1 cellular context compared by ENCODE assay signal in genomic region chr3:9778102-9778501, GRCh38.
TF ChIP-seq lines count a peak whose summit lies in the region.

No MANE protein-coding gene starts in this region.

TF ChIP-seq in HCT116, 20 proteins besides CTCF, POLR2A, EP300 and RAD21 (continued from another document):
- TF ChIP-seq, protein P1, sequence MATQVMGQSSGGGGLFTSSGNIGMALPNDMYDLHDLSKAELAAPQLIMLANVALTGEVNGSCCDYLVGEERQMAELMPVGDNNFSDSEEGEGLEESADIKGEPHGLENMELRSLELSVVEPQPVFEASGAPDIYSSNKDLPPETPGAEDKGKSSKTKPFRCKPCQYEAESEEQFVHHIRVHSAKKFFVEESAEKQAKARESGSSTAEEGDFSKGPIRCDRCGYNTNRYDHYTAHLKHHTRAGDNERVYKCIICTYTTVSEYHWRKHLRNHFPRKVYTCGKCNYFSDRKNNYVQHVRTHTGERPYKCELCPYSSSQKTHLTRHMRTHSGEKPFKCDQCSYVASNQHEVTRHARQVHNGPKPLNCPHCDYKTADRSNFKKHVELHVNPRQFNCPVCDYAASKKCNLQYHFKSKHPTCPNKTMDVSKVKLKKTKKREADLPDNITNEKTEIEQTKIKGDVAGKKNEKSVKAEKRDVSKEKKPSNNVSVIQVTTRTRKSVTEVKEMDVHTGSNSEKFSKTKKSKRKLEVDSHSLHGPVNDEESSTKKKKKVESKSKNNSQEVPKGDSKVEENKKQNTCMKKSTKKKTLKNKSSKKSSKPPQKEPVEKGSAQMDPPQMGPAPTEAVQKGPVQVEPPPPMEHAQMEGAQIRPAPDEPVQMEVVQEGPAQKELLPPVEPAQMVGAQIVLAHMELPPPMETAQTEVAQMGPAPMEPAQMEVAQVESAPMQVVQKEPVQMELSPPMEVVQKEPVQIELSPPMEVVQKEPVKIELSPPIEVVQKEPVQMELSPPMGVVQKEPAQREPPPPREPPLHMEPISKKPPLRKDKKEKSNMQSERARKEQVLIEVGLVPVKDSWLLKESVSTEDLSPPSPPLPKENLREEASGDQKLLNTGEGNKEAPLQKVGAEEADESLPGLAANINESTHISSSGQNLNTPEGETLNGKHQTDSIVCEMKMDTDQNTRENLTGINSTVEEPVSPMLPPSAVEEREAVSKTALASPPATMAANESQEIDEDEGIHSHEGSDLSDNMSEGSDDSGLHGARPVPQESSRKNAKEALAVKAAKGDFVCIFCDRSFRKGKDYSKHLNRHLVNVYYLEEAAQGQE (IDR thresholded peaks at IDR 0.05; ENCODE audit: low read depth), result no peak
- TF ChIP-seq EZH2 (IDR thresholded peaks at IDR 0.05) (no peak), TCF7L2 (IDR thresholded peaks at IDR 0.05; ENCODE audit: borderline replicate concordance, extremely low read depth, insufficient read depth, insufficient read length) (no peak), YY1 (IDR thresholded peaks at IDR 0.05; ENCODE audit: extremely low read depth, insufficient replicate concordance, low read depth, low read length) (no peak), EZH2phosphoT487 (IDR thresholded peaks at IDR 0.05; ENCODE audit: borderline replicate concordance) (no peak), ZFX (IDR thresholded peaks at IDR 0.05) (no peak), EGR1 (IDR thresholded peaks at IDR 0.05; ENCODE audit: low read depth) (peak; percentile 54; the same call in 1 of the 2 replicates), ATF3 (IDR thresholded peaks at IDR 0.05) (no peak), FOSL1 (IDR thresholded peaks at IDR 0.05; ENCODE audit: low read depth) (peak; percentile 47)
- TF ChIP-seq, protein P2, sequence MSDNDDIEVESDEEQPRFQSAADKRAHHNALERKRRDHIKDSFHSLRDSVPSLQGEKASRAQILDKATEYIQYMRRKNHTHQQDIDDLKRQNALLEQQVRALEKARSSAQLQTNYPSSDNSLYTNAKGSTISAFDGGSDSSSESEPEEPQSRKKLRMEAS (IDR thresholded peaks at IDR 0.05), result peak; percentile 44; the same call in 1 of the 2 replicates
